1 cellular context compared by ENCODE assay signal in the genomic region with DNA sequence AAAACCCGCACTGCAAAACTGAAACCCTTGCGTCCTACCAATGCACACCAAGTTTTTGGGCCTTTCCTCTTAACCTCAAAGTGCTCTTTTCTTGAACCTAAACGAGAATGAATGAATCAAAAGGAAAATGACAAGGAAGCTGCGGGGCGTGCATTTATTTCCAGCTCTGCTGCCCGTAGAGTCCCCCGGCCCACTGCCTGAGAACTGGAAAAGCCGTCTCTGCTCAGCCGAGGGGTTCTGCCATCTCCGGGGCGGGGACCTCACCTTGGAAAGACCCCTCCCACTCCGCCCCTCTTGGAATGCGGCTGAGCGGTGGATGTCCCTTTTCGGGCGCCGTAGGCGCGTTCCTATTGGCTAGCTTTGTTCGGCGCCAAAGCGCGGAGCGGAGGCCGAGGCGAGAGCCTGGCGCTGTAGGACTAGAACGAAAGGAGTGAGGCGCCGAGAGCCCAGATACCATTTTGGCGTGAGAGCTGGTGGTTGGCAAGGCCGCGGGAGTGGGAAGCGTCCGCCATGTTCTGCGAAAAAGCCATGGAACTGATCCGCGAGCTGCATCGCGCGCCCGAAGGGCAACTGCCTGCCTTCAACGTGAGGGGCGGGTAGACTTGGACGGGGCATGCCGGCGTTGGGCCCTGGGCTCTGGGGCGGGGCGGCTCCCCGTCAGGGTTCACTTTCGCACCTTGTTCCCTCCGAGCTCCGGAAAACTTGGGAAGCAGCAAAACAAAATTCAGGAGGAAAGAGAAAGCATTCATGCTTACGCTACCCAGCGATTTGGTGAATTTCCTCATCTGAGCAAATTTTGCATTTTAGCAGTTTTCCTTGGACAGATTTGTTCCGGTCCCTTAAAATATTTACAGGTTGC.
TF ChIP-seq lines count a peak whose summit lies in the region.

A gene (plus strand): TSS at position 363 of the 859 bp plus-strand sequence. CDS start 148 bp downstream, at position 511.

TF ChIP-seq in HepG2, 621 proteins besides CTCF, POLR2A, EP300 and RAD21 (continued from another document):
- TF ChIP-seq, protein P1, sequence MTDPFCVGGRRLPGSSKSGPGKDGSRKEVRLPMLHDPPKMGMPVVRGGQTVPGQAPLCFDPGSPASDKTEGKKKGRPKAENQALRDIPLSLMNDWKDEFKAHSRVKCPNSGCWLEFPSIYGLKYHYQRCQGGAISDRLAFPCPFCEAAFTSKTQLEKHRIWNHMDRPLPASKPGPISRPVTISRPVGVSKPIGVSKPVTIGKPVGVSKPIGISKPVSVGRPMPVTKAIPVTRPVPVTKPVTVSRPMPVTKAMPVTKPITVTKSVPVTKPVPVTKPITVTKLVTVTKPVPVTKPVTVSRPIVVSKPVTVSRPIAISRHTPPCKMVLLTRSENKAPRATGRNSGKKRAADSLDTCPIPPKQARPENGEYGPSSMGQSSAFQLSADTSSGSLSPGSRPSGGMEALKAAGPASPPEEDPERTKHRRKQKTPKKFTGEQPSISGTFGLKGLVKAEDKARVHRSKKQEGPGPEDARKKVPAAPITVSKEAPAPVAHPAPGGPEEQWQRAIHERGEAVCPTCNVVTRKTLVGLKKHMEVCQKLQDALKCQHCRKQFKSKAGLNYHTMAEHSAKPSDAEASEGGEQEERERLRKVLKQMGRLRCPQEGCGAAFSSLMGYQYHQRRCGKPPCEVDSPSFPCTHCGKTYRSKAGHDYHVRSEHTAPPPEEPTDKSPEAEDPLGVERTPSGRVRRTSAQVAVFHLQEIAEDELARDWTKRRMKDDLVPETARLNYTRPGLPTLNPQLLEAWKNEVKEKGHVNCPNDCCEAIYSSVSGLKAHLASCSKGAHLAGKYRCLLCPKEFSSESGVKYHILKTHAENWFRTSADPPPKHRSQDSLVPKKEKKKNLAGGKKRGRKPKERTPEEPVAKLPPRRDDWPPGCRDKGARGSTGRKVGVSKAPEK (CRISPR knock-in tag; IDR thresholded peaks at IDR 0.05; ENCODE audit: borderline replicate concordance) = no peak
- TF ChIP-seq MAZ (IDR thresholded peaks at IDR 0.05; ENCODE audit: borderline replicate concordance, low read depth, low read length) (peak; percentile 90), MAZ (CRISPR knock-in tag; IDR thresholded peaks at IDR 0.05; ENCODE audit: low read depth) (peak; percentile 99), KAT7 (CRISPR knock-in tag; IDR thresholded peaks at IDR 0.05; ENCODE audit: borderline replicate concordance) (peak; percentile 89; the same call in 1 of the 2 replicates), KDM4B (CRISPR knock-in tag; IDR thresholded peaks at IDR 0.05) (peak; percentile 83; the same call in 1 of the 2 replicates), FOXA1 (IDR thresholded peaks at IDR 0.05) (no peak), FOXA1 (CRISPR knock-in tag; IDR thresholded peaks at IDR 0.05) (peak; percentile 3; the same call in 1 of the 2 replicates), POLR2G (IDR thresholded peaks at IDR 0.05; ENCODE audit: low read depth, low read length) (peak; percentile 97), ATF7 (IDR thresholded peaks at IDR 0.05) (no peak), ATF7 (CRISPR knock-in tag; IDR thresholded peaks at IDR 0.05) (no peak), MIER2 (CRISPR knock-in tag; IDR thresholded peaks at IDR 0.05) (peak; percentile 81), MAFF (IDR thresholded peaks at IDR 0.05; ENCODE audit: low read depth, low read length) (peak; percentile 9; the same call in 1 of the 2 replicates), ZNF7 (CRISPR knock-in tag; IDR thresholded peaks at IDR 0.05) (no peak; the same call in 1 of the 2 replicates), ZNF180 (CRISPR knock-in tag; IDR thresholded peaks at IDR 0.05; ENCODE audit: borderline replicate concordance, low read depth) (peak; percentile 97; the same call in 1 of the 2 replicates), ASH2L (IDR thresholded peaks at IDR 0.05; ENCODE audit: insufficient read length, low read depth, low read length) (peak; percentile 100), KLF9 (CRISPR knock-in tag; IDR thresholded peaks at IDR 0.05; ENCODE audit: low read depth) (peak; percentile 97), ZNF776 (CRISPR knock-in tag; IDR thresholded peaks at IDR 0.05) (peak; percentile 99), CENPT (CRISPR knock-in tag; IDR thresholded peaks at IDR 0.05; ENCODE audit: low read depth) (peak; percentile 96; the same call in 1 of the 2 replicates), ZNF354B (CRISPR knock-in tag; IDR thresholded peaks at IDR 0.05) (peak; percentile 99)
- TF ChIP-seq, protein P2, sequence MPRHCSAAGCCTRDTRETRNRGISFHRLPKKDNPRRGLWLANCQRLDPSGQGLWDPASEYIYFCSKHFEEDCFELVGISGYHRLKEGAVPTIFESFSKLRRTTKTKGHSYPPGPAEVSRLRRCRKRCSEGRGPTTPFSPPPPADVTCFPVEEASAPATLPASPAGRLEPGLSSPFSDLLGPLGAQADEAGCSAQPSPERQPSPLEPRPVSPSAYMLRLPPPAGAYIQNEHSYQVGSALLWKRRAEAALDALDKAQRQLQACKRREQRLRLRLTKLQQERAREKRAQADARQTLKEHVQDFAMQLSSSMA (CRISPR knock-in tag; IDR thresholded peaks at IDR 0.05) = peak; percentile 95
- TF ChIP-seq, protein P3, sequence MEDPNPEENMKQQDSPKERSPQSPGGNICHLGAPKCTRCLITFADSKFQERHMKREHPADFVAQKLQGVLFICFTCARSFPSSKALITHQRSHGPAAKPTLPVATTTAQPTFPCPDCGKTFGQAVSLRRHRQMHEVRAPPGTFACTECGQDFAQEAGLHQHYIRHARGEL (CRISPR knock-in tag; IDR thresholded peaks at IDR 0.05) = peak; percentile 84
- TF ChIP-seq, protein P4, sequence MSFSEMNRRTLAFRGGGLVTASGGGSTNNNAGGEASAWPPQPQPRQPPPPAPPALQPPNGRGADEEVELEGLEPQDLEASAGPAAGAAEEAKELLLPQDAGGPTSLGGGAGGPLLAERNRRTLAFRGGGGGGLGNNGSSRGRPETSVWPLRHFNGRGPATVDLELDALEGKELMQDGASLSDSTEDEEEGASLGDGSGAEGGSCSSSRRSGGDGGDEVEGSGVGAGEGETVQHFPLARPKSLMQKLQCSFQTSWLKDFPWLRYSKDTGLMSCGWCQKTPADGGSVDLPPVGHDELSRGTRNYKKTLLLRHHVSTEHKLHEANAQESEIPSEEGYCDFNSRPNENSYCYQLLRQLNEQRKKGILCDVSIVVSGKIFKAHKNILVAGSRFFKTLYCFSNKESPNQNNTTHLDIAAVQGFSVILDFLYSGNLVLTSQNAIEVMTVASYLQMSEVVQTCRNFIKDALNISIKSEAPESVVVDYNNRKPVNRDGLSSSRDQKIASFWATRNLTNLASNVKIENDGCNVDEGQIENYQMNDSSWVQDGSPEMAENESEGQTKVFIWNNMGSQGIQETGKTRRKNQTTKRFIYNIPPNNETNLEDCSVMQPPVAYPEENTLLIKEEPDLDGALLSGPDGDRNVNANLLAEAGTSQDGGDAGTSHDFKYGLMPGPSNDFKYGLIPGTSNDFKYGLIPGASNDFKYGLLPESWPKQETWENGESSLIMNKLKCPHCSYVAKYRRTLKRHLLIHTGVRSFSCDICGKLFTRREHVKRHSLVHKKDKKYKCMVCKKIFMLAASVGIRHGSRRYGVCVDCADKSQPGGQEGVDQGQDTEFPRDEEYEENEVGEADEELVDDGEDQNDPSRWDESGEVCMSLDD (CRISPR knock-in tag; IDR thresholded peaks at IDR 0.05; ENCODE audit: borderline replicate concordance) = peak; percentile 93; the same call in 1 of the 2 replicates
